In genomic region chr1:221776495-221777413, GRCh38 we compare ENCODE assay signal across 8 cellular contexts. TPM values are rescaled to one million over a fixed set of nuclear protein-coding genes. Genes with fewer than 3 reads are reported as not detected.
A peak's percentile ranks its signal among the peaks of the same experiment; 100 is the strongest.
DNase-seq lines count a peak whose midpoint lies in the region; ATAC-seq and TF ChIP-seq lines count a peak whose summit lies in the region.

No MANE protein-coding gene starts in this region.

- peaks cover 1% of the 10 kb centered on the region for H3K4me1 ChIP-seq in mesenchymal stem cell (ENCODE audit: control insufficient read depth, insufficient read depth, low read depth, low read length)

- no peak overlapping the region for H2BK120ac ChIP-seq in mesenchymal stem cell (ENCODE audit: low read depth, low read length)

- no peak overlapping the region for H3K23ac ChIP-seq in mesenchymal stem cell (ENCODE audit: low read length in 2 of 2)

- peaks cover 77% of the 10 kb centered on the region for H3K4me1 Mint-ChIP-seq in activated CD8-positive, alpha-beta T cell treated with anti-CD3 and anti-CD28 coated beads, Interleukin-2, amount 10 ng/mL, durations not matched to agents 7 days and 5 days (ENCODE audit: low read depth)

- no peak overlapping the region for H2BK15ac ChIP-seq in mesenchymal stem cell (ENCODE audit: low read depth, poor library complexity, severe bottlenecking)

- no peak for TF ChIP-seq CTCF in GM06990 (IDR thresholded peaks at IDR 0.05; ENCODE audit: insufficient read depth, low read length, poor library complexity, severe bottlenecking)
- no peak for TF ChIP-seq CTCF in RWPE1 (conservative IDR thresholded peaks at IDR 0.05; ENCODE audit: low read depth)

- no peak overlapping the region for H3K14ac ChIP-seq in mesenchymal stem cell (ENCODE audit: low read length in 2 of 2)

- H3K36me3 ChIP-seq in GM06990 (ENCODE audit: control insufficient read depth, insufficient read depth, low read length) (no peaks in the 10 kb centered on the region), mesenchymal stem cell (ENCODE audit: control insufficient read depth in 1 of 2, insufficient read depth in 2 of 2, low read depth in 1 of 2, low read length in 2 of 2) (no peaks in the 10 kb centered on the region)

- H2AFZ ChIP-seq in mesenchymal stem cell (ENCODE audit: low read depth, low read length): no peak overlapping the region

- H3K9ac ChIP-seq in mesenchymal stem cell (ENCODE audit: low read length): no peak overlapping the region

- H3K4me3 ChIP-seq in GM06990 (replicated peaks; ENCODE audit: low read depth, low read length) (peak overlapping the region; percentile 33), mesenchymal stem cell (ENCODE audit: insufficient read depth in 1 of 2, low read depth in 1 of 2, low read length in 2 of 2) (no peak overlapping the region)

- H3K18ac ChIP-seq in mesenchymal stem cell (ENCODE audit: low read depth in 1 of 2, low read length in 2 of 2): no peak overlapping the region

- DNase-seq in GM06990 (ENCODE audit: extremely low read depth, insufficient read length): peak; percentile 73
- peak; percentile 48 for DNase-seq in activated CD8-positive, alpha-beta T cell treated with anti-CD3 and anti-CD28 coated beads, Interleukin-2, amount 10 ng/mL, durations not matched to agents 7 days and 5 days
- DNase-seq in activated effector memory CD4-positive, alpha-beta T cell treated with anti-CD3 and anti-CD28 coated beads, Interleukin-2, amount 50 U/mL, for 16 hours: no peak
- no peak for DNase-seq in RWPE1 (ENCODE audit: low spot score)
- DNase-seq in NK-92 (lab: John Stamatoyannopoulos, UW; ENCODE audit: unreplicated experiment): no peak
- DNase-seq in mesenchymal stem cell: no peak

- no peak overlapping the region for H3K4ac ChIP-seq in mesenchymal stem cell (ENCODE audit: low read depth in 1 of 2, low read length in 2 of 2)

- no peak overlapping the region for H3K4me2 ChIP-seq in mesenchymal stem cell (ENCODE audit: low read length, poor library complexity, severe bottlenecking)

- H2BK5ac ChIP-seq in mesenchymal stem cell (ENCODE audit: low read depth, low read length, poor library complexity, severe bottlenecking): no peak overlapping the region

- H3K27me3 Mint-ChIP-seq in activated CD8-positive, alpha-beta T cell treated with anti-CD3 and anti-CD28 coated beads, Interleukin-2, amount 10 ng/mL, durations not matched to agents 7 days and 5 days (ENCODE audit: low read depth): no peaks in the 10 kb centered on the region

- no peak overlapping the region for H4K8ac ChIP-seq in mesenchymal stem cell (ENCODE audit: low read length)

- POLR2A ChIA-PET in activated CD8-positive, alpha-beta T cell treated with anti-CD3 and anti-CD28 coated beads, Interleukin-2, amount 10 ng/mL, durations not matched to agents 7 days and 5 days (lab: Charles Lee): interaction anchor here (0.6 to 4.3 kb wide), 8 partner anchors 19 to 936 kb away, joined by 3 to 46 read pairs (median 4); partner anchors contain the start of genes BROX and DUSP10
- POLR2A ChIA-PET in RWPE1 (lab: Yijun Ruan, JAX; ENCODE audit: low non-redundant PET): no interaction called here

- ATAC-seq in GM19467 (IDR thresholded peaks at IDR 0.05; ENCODE audit: unreplicated experiment) (peak; percentile 31), HG03280 (IDR thresholded peaks at IDR 0.05; ENCODE audit: unreplicated experiment) (peak; percentile 42)
- peak; percentile 34 for ATAC-seq in activated CD8-positive, alpha-beta T cell treated with anti-CD3 and anti-CD28 coated beads, Interleukin-2, amount 10 ng/mL, durations not matched to agents 7 days and 5 days

- H3K9me3 Mint-ChIP-seq in activated CD8-positive, alpha-beta T cell treated with anti-CD3 and anti-CD28 coated beads, Interleukin-2, amount 10 ng/mL, durations not matched to agents 7 days and 5 days (ENCODE audit: insufficient read depth): no peaks in the 10 kb centered on the region

- H3K27me3 ChIP-seq in GM06990 (replicated peaks; ENCODE audit: control insufficient read depth, insufficient read depth, low read length): no peaks in the 10 kb centered on the region
- no peaks in the 10 kb centered on the region for H3K27me3 ChIP-seq in mesenchymal stem cell (ENCODE audit: control insufficient read depth in 1 of 2, insufficient read depth in 1 of 2, low read length in 2 of 2)

- no peak overlapping the region for H2BK12ac ChIP-seq in mesenchymal stem cell (ENCODE audit: low read length in 2 of 2)

- no peaks in the 10 kb centered on the region for H3K9me3 ChIP-seq in mesenchymal stem cell (ENCODE audit: control insufficient read depth, low read length)

- H3K4me3 Mint-ChIP-seq in activated CD8-positive, alpha-beta T cell treated with anti-CD3 and anti-CD28 coated beads, Interleukin-2, amount 10 ng/mL, durations not matched to agents 7 days and 5 days: peak overlapping the region; percentile 56

- no peak overlapping the region for H2AK5ac ChIP-seq in mesenchymal stem cell (ENCODE audit: low read length, severe bottlenecking)

- H3K27ac ChIP-seq in RWPE1: no peak overlapping the region
- no peak overlapping the region for H3K27ac ChIP-seq in mesenchymal stem cell (ENCODE audit: low read length, poor library complexity, severe bottlenecking)

- CTCF ChIA-PET in activated CD8-positive, alpha-beta T cell treated with anti-CD3 and anti-CD28 coated beads, Interleukin-2, amount 10 ng/mL, durations not matched to agents 7 days and 5 days (lab: Charles Lee): interaction anchor here (0.6 to 4.4 kb wide), 10 partner anchors 10 to 233 kb away, joined by 3 to 25 read pairs (median 6); partner anchors contain the start of gene DUSP10
- CTCF ChIA-PET in RWPE1 (lab: Yijun Ruan, JAX): no interaction called here

- peaks cover 10% of the 10 kb centered on the region for H3K36me3 Mint-ChIP-seq in activated CD8-positive, alpha-beta T cell treated with anti-CD3 and anti-CD28 coated beads, Interleukin-2, amount 10 ng/mL, durations not matched to agents 7 days and 5 days (ENCODE audit: low read depth)

- H3K27ac Mint-ChIP-seq in activated CD8-positive, alpha-beta T cell treated with anti-CD3 and anti-CD28 coated beads, Interleukin-2, amount 10 ng/mL, durations not matched to agents 7 days and 5 days: peak overlapping the region; percentile 93

- H4K91ac ChIP-seq in mesenchymal stem cell (ENCODE audit: low read length): no peak overlapping the region

- no peaks in the 10 kb centered on the region for H3K79me1 ChIP-seq in mesenchymal stem cell (replicated peaks; ENCODE audit: low read length, poor library complexity, severe bottlenecking)

- 87% methylated on average over 3 of the region's 6 CpGs for WGBS in mesenchymal stem cell

RNA-seq across cellular contexts. Expression of gene DUSP10, which starts 34.9 kb away (rescaled TPM):
- 10 to 100 TPM; 12.1 to 13.0 TPM for total RNA-seq in activated CD8-positive, alpha-beta T cell treated with anti-CD3 and anti-CD28 coated beads, Interleukin-2, amount 10 ng/mL, durations not matched to agents 7 days and 5 days
- 46.8 TPM for polyA plus RNA-seq in mesenchymal stem cell (2013, experiment 1 of 2)
- 45.6 TPM for polyA plus RNA-seq in mesenchymal stem cell (2013, experiment 2 of 2)

Comparison
In these comparisons a context has a peak if more than half of its experiments do, and no peak if none do; other contexts are left out.
1. DNase-seq: peak in GM06990 (single experiment) and activated CD8-positive, alpha-beta T cell treated with anti-CD3 and anti-CD28 coated beads, Interleukin-2, amount 10 ng/mL, durations not matched to agents 7 days and 5 days (single experiment); none in activated effector memory CD4-positive, alpha-beta T cell treated with anti-CD3 and anti-CD28 coated beads, Interleukin-2, amount 50 U/mL, for 16 hours (single experiment), RWPE1 (single experiment), NK-92 (single experiment) and mesenchymal stem cell (single experiment).
2. Peak in every context shown above with its lines, with median percentiles within 50 percentile points of each other: ATAC-seq.